ENCODE assay signal across 2 cellular contexts in the genomic region with DNA sequence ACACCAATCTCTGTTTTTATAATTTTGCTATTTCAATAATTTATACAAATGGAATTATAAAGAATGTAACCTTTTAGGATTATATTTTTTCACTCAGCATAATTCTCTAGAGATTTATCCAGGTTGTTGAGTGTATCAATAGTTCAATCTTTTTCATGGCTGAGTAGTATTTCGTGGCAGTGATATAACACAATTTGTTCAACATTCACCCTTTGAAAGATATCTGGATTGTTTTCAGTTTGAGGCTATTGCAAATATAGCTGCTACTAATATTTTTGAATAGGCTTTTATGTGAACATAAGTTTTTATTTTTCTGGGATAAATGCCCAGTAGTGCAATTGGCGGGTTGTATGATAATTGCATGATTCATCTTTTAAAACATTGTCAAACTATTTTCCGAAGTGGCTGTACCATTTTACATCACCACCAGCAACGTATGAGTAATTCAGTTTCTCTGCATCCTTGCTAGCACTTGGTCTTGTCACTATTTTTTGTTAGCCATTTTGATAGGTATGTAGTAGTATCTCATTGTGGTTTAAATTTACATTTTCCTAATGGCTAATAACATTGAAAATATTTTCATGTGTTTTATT.
TF ChIP-seq lines count a peak whose summit lies in the region.

No MANE protein-coding gene starts in this region.

TF ChIP-seq in HEK293, 187 proteins besides CTCF, POLR2A, EP300 and RAD21:
- TF ChIP-seq, protein P1, sequence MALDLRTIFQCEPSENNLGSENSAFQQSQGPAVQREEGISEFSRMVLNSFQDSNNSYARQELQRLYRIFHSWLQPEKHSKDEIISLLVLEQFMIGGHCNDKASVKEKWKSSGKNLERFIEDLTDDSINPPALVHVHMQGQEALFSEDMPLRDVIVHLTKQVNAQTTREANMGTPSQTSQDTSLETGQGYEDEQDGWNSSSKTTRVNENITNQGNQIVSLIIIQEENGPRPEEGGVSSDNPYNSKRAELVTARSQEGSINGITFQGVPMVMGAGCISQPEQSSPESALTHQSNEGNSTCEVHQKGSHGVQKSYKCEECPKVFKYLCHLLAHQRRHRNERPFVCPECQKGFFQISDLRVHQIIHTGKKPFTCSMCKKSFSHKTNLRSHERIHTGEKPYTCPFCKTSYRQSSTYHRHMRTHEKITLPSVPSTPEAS (tag by site-specific recombination; IDR thresholded peaks at IDR 0.05) = no peak
- TF ChIP-seq ZNF571 (tag by site-specific recombination; IDR thresholded peaks at IDR 0.05) (no peak), ZNF146 (tag by site-specific recombination; IDR thresholded peaks at IDR 0.05) (0 out of 2 replicates have a peak, but pooled peaks have one; percentile 5), ZNF664 (tag by site-specific recombination; IDR thresholded peaks at IDR 0.05) (peak; percentile 81)

TF ChIP-seq in H1, 55 proteins besides CTCF, POLR2A, EP300 and RAD21:
- TF ChIP-seq KDM1A (IDR thresholded peaks at IDR 0.05; ENCODE audit: borderline replicate concordance, low read length) (peak; percentile 85), PHF8 (conservative IDR thresholded peaks at IDR 0.05; ENCODE audit: low read depth, low read length) (no peak)
